ENCODE assay signal across 15 cellular contexts in the genomic region with DNA sequence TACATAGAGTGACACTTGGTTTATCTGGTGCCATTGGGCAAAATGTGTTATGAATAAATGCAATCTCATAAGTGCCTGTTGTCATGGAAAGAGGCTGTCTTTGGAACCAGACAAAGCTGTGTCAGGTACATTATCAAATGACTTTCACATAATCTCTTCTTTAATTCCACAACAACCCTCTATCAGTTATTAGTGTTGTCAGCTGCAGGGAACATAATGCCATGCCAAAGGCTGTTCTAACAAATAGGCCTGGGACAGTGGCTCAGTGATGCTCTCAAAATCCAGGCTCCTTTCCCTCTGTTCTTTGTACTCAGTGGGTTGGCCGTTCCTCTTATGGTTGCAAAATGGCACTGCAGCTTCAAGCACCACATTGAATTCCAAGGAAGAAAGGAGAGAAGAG.
DNase-seq lines count a peak whose midpoint lies in the region; ATAC-seq and TF ChIP-seq lines count a peak whose summit lies in the region.
"Had no signal": no experiment of that assay in that cellular context is flagged by ENCODE, and none has a peak within 500 bp of the region (broad histone marks: within the 10 kb centered on the region; RNA-seq: fewer than 3 reads in every experiment).

No MANE protein-coding gene starts in this region.

- H3K4me3 Mint-ChIP-seq in endodermal cell = no peak overlapping the region
- H3K4me3 Mint-ChIP-seq: CD4-positive, alpha-beta memory T cell had no signal

- H3K27me3 Mint-ChIP-seq in endodermal cell (ENCODE audit: insufficient read depth) = peaks cover 14% of the 10 kb centered on the region

- ATAC-seq in Right ventricle myocardium superior (ENCODE audit: poor library complexity) (peak; percentile 55), heart left ventricle (peak; percentile 31 to 75 (median 62)), GM21381 (IDR thresholded peaks at IDR 0.05; ENCODE audit: unreplicated experiment) (no peak)

- H3K27ac ChIP-seq in heart left ventricle (no peak overlapping the region), right atrium auricular region (peak overlapping the region; percentile 71 to 82), endodermal cell (ENCODE audit: low read depth, low read length) (no peak overlapping the region)
- H3K27ac ChIP-seq: GM23248 had no signal

- H3K9me3 ChIP-seq in heart left ventricle (peaks cover 0 to 5% (median 0%) of the 10 kb centered on the region in 12 donors), right atrium auricular region (no peaks in the 10 kb centered on the region), endodermal cell (ENCODE audit: control insufficient read depth, low read length) (peaks cover 4% of the 10 kb centered on the region)
- H3K9me3 ChIP-seq: Caco-2 had no signal

- no peaks in the 10 kb centered on the region for H3K4me1 Mint-ChIP-seq in endodermal cell

- DNase-seq in Right ventricle myocardium superior (no peak), cardiac septum (ENCODE audit: low spot score) (no peak), heart left ventricle (no peak), right atrium auricular region (ENCODE audit: low spot score) (no peak), endodermal cell (no peak)
- no peak for DNase-seq in activated naive CD4-positive, alpha-beta T cell treated with anti-CD3 and anti-CD28 coated beads, Interleukin-2, amount 50 U/mL, for 16 hours
- DNase-seq: C1 segment of cervical spinal cord; Caco-2; CD4-positive, alpha-beta memory T cell; DMS153; DND-41; GM23248; H7; HCEC 1CT had no signal

- no peaks in the 10 kb centered on the region for H3K36me3 Mint-ChIP-seq in endodermal cell (ENCODE audit: low read depth)
- H3K36me3 Mint-ChIP-seq: CD4-positive, alpha-beta memory T cell had no signal

- 76 to 95% (median 88%) methylated on average over 1 of the region's 1 CpG for WGBS in heart left ventricle, 4 donors
- 87% methylated on average over 1 of the region's 1 CpG; no CpG with 5 or more reads in 1 of the 2 experiments for WGBS in endodermal cell (ENCODE audit: insufficient coverage in 1 of 2, insufficient read length in 1 of 2), 2 experiments

- H3K27ac Mint-ChIP-seq in endodermal cell = no peak overlapping the region
- H3K27ac Mint-ChIP-seq: CD4-positive, alpha-beta memory T cell had no signal

- H3K27me3 ChIP-seq in heart left ventricle (no peaks in the 10 kb centered on the region), right atrium auricular region (no peaks in the 10 kb centered on the region), endodermal cell (ENCODE audit: control insufficient read depth, insufficient read depth, low read length, poor library complexity, severe bottlenecking) (no peaks in the 10 kb centered on the region)

- H3K9ac ChIP-seq in endodermal cell (ENCODE audit: extremely low read depth, low read length, poor library complexity, severe bottlenecking) = no peak overlapping the region
- H3K9ac ChIP-seq: GM23248 had no signal

- peaks cover 3% of the 10 kb centered on the region for H3K9me3 Mint-ChIP-seq in endodermal cell

- intact Hi-C loops in Right ventricle myocardium superior (cut with DNase I) (loop anchor here (10.0 kb wide), 2 partner anchors 91 to 171 kb away; a partner anchor contains a TSS), cardiac septum (cut with DNase I) (loop anchor here (5.0 kb wide), 2 partner anchors 88 to 102 kb away; no protein-coding TSS in a partner anchor), heart left ventricle (cut with DNase I) (loop anchor here in 7 of 10 donors (5.0 to 10.0 kb wide), 4 partner anchors 107 to 183 kb away; no protein-coding TSS in a partner anchor)

- peaks cover 0 to 25% (median 10%) of the 10 kb centered on the region in 12 donors for H3K4me1 ChIP-seq in heart left ventricle
- peaks cover 0 to 23% of the 10 kb centered on the region in 2 donors for H3K4me1 ChIP-seq in right atrium auricular region
- no peaks in the 10 kb centered on the region for H3K4me1 ChIP-seq in endodermal cell (ENCODE audit: control insufficient read depth, insufficient read depth, low read length)
- H3K4me1 ChIP-seq: Caco-2 had no signal

- H3K4me3 ChIP-seq in heart left ventricle (no peak overlapping the region), right atrium auricular region (no peak overlapping the region), endodermal cell (ENCODE audit: low read length) (no peak overlapping the region)
- H3K4me3 ChIP-seq: GM23248 had no signal

- no peak for TF ChIP-seq CTCF in heart left ventricle (IDR thresholded peaks at IDR 0.05)
- no peak for TF ChIP-seq CTCF in right atrium auricular region (IDR thresholded peaks at IDR 0.05)
- TF ChIP-seq CTCF in endodermal cell (conservative IDR thresholded peaks at IDR 0.05) = no peak

- peaks cover 0 to 4% (median 0%) of the 10 kb centered on the region in 9 donors for H3K36me3 ChIP-seq in heart left ventricle
- H3K36me3 ChIP-seq in right atrium auricular region = no peaks in the 10 kb centered on the region
- H3K36me3 ChIP-seq in endodermal cell (ENCODE audit: control insufficient read depth, insufficient read depth, low read length) = no peaks in the 10 kb centered on the region

- no peak for TF ChIP-seq POLR2A in heart left ventricle (IDR thresholded peaks at IDR 0.05)

Comparison
In these comparisons a context has a peak if more than half of its experiments do, and no peak if none do; other contexts are left out.
1. H3K27ac ChIP-seq: peak in right atrium auricular region (2 of 2); none in heart left ventricle (0 of 12) and endodermal cell (single experiment).